Comparison of ENCODE assay signal across 28 cellular contexts in genomic region chr3:26089249-26089648, GRCh38.
DNase-seq lines count a peak whose midpoint lies in the region; ATAC-seq lines count a peak whose summit lies in the region.
"Had no signal": no experiment of that assay in that cellular context is flagged by ENCODE, and none has a peak within 500 bp of the region (broad histone marks: within the 10 kb centered on the region; RNA-seq: fewer than 3 reads in every experiment).

No MANE protein-coding gene starts in this region.

- DNase-seq in G401 (ENCODE audit: low spot score) (peak; percentile 56), cerebellar cortex (ENCODE audit: low spot score) (peak; percentile 52), cerebellum (ENCODE audit: low spot score) (peak; percentile 11), medulla oblongata (ENCODE audit: extremely low spot score) (no peak)
- no peak for DNase-seq in activated naive CD4-positive, alpha-beta T cell treated with anti-CD3 and anti-CD28 coated beads, Interleukin-2, amount 10 ng/mL, durations not matched to agents 7 days and 5 days
- DNase-seq: 8988T; ACHN; AML-193; BE2C; Caco-2; Calu3; CD4-positive, alpha-beta memory T cell; CD4-positive, alpha-beta T cell; CD4-positive, CD25-positive, alpha-beta regulatory T cell; CD8-positive, alpha-beta memory T cell; CD8-positive, alpha-beta T cell; COR-L47; DMS 273 treated with DMSO at 0.1 percent for 48 hours; DMS153; DMS53; DMS79; DMS79 treated with DMSO at 0.1 percent for 48 hours; DND-41; EL had no signal

- in situ Hi-C loops in G401 (cut with HindIII; ENCODE audit: low sequenced_read_pairs) = no loop called here

- no peaks in the 10 kb centered on the region for H3K4me1 Mint-ChIP-seq in activated naive CD4-positive, alpha-beta T cell treated with anti-CD3 and anti-CD28 coated beads, Interleukin-2, amount 10 ng/mL, durations not matched to agents 7 days and 5 days
- H3K4me1 Mint-ChIP-seq: B cell; CD14-positive monocyte; CD4-positive, alpha-beta memory T cell; CD4-positive, CD25-positive, alpha-beta regulatory T cell; CD8-positive, alpha-beta memory T cell had no signal

- no peak for ATAC-seq in GM18868 (IDR thresholded peaks at IDR 0.05; ENCODE audit: unreplicated experiment)
- ATAC-seq: A549; CD8-positive, alpha-beta T cell had no signal

- H3K27me3 Mint-ChIP-seq in activated naive CD4-positive, alpha-beta T cell treated with anti-CD3 and anti-CD28 coated beads, Interleukin-2, amount 10 ng/mL, durations not matched to agents 7 days and 5 days = no peaks in the 10 kb centered on the region
- H3K27me3 Mint-ChIP-seq: B cell; CD4-positive, alpha-beta T cell; CD4-positive, CD25-positive, alpha-beta regulatory T cell; CD8-positive, alpha-beta memory T cell had no signal

- no peak overlapping the region for H3K4me3 Mint-ChIP-seq in activated naive CD4-positive, alpha-beta T cell treated with anti-CD3 and anti-CD28 coated beads, Interleukin-2, amount 10 ng/mL, durations not matched to agents 7 days and 5 days
- H3K4me3 Mint-ChIP-seq: B cell; CD14-positive monocyte; CD4-positive, alpha-beta memory T cell; CD4-positive, alpha-beta T cell; CD4-positive, CD25-positive, alpha-beta regulatory T cell; CD8-positive, alpha-beta memory T cell; CD8-positive, alpha-beta T cell had no signal

- CTCF ChIA-PET in activated naive CD4-positive, alpha-beta T cell treated with anti-CD3 and anti-CD28 coated beads, Interleukin-2, amount 10 ng/mL, durations not matched to agents 7 days and 5 days (lab: Charles Lee) = interaction anchor here (0.6 kb wide), 1 partner anchor 219 kb away, joined by 3 read pairs; no protein-coding TSS in a partner anchor

- H3K36me3 Mint-ChIP-seq in activated naive CD4-positive, alpha-beta T cell treated with anti-CD3 and anti-CD28 coated beads, Interleukin-2, amount 10 ng/mL, durations not matched to agents 7 days and 5 days = no peaks in the 10 kb centered on the region
- H3K36me3 Mint-ChIP-seq: CD14-positive monocyte; CD4-positive, alpha-beta memory T cell; CD4-positive, CD25-positive, alpha-beta regulatory T cell; CD8-positive, alpha-beta T cell had no signal

- no peak overlapping the region for H3K27ac Mint-ChIP-seq in activated naive CD4-positive, alpha-beta T cell treated with anti-CD3 and anti-CD28 coated beads, Interleukin-2, amount 10 ng/mL, durations not matched to agents 7 days and 5 days
- H3K27ac Mint-ChIP-seq: B cell; CD14-positive monocyte; CD4-positive, alpha-beta memory T cell; CD4-positive, alpha-beta T cell; CD4-positive, CD25-positive, alpha-beta regulatory T cell; CD8-positive, alpha-beta memory T cell; CD8-positive, alpha-beta T cell had no signal

- peaks cover 16% of the 10 kb centered on the region for H3K9me3 Mint-ChIP-seq in activated naive CD4-positive, alpha-beta T cell treated with anti-CD3 and anti-CD28 coated beads, Interleukin-2, amount 10 ng/mL, durations not matched to agents 7 days and 5 days

Comparison
In these comparisons a context has a peak if more than half of its experiments do, and no peak if none do; other contexts are left out.
1. DNase-seq: peak in G401 (single experiment), cerebellar cortex (single experiment) and cerebellum (single experiment); none in activated naive CD4-positive, alpha-beta T cell treated with anti-CD3 and anti-CD28 coated beads, Interleukin-2, amount 10 ng/mL, durations not matched to agents 7 days and 5 days (single experiment) and medulla oblongata (single experiment).